ENCODE assay signal across 11 cellular contexts in the genomic region with DNA sequence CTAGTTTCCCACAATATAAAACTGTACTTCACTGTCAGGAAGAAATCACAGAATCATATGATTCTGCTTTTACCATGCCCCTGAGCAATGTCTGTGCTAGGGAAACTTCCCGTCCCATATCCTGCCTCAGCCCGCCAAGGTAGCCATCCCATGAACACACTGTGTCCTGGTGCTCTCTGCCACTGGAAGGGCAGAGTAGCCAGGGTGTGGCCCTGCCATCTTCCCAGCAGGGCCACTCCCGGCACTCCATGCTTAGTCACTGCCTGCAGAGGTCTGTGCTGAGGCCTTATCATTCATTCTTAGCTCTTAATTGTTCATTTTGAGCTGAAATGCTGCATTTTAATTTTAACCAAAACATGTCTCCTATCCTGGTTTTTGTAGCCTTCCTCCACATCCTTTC. TPM values are rescaled to one million over a fixed set of nuclear protein-coding genes. Genes with fewer than 3 reads are reported as not detected.
DNase-seq lines count a peak whose midpoint lies in the region; ATAC-seq and TF ChIP-seq lines count a peak whose summit lies in the region.
"Had no signal": no experiment of that assay in that cellular context is flagged by ENCODE, and none has a peak within 500 bp of the region (broad histone marks: within the 10 kb centered on the region; RNA-seq: fewer than 3 reads in every experiment).

No MANE protein-coding gene starts in this region.

- POLR2A ChIA-PET in A673 (lab: Charles Lee; ENCODE audit: low non-redundant PET), result interaction anchor here (0.6 kb wide), 1 partner anchor 270 kb away, joined by 3 read pairs; no protein-coding TSS in a partner anchor

- no peak for ATAC-seq in GM21367 (IDR thresholded peaks at IDR 0.05; ENCODE audit: unreplicated experiment)

- intact Hi-C loops in A673 (cut with micrococcal nuclease; ENCODE audit: unreplicated experiment), result no loop called here
- intact Hi-C loops in ascending aorta (cut with DNase I), result no loop called here

- H3K27me3 ChIP-seq in A673 (replicated peaks; ENCODE audit: insufficient read depth, low read depth, low read length, poor library complexity) (no peaks in the 10 kb centered on the region), ascending aorta (no peaks in the 10 kb centered on the region)
- H3K27me3 ChIP-seq: SJCRH30 had no signal

- H3K9me3 ChIP-seq in A673 (ENCODE audit: low read depth, low read length, poor library complexity, severe bottlenecking), result no peaks in the 10 kb centered on the region
- H3K9me3 ChIP-seq in ascending aorta, result no peaks in the 10 kb centered on the region
- H3K9me3 ChIP-seq: SJCRH30 had no signal

- no peak overlapping the region for H3K4me3 Mint-ChIP-seq in HFFc6

- BruUV-seq in A673 (replicated peaks; lab: Mats Ljungman, UMichigan), result no TSS peak

- H3K27me3 Mint-ChIP-seq in HFFc6 (ENCODE audit: insufficient read depth), result peaks cover 13% of the 10 kb centered on the region

- H3K4me1 Mint-ChIP-seq in HFFc6 (ENCODE audit: low read depth), result peaks cover 41% of the 10 kb centered on the region

- H3K4me1 ChIP-seq in A673 (ENCODE audit: insufficient read depth, low read length, poor library complexity, severe bottlenecking), result peaks cover 10% of the 10 kb centered on the region
- no peaks in the 10 kb centered on the region for H3K4me1 ChIP-seq in ascending aorta
- H3K4me1 ChIP-seq: SJCRH30 had no signal

- H3K27ac Mint-ChIP-seq in HFFc6, result peak overlapping the region; percentile 88

- no peak for DNase-seq in A673 (ENCODE audit: low spot score)
- DNase-seq in HFFc6, result peak; percentile 31
- DNase-seq in ascending aorta (ENCODE audit: low spot score in 2 of 2), result no peak
- peak; percentile 11 to 37 for DNase-seq in lung microvascular endothelial cell (ENCODE audit: low read depth in 2 of 2)
- no peak for DNase-seq in DMS153 treated with DMSO at 0.1 percent for 48 hours (lab: John Stamatoyannopoulos, UW; ENCODE audit: unreplicated experiment)
- DNase-seq in NCI-H146 (lab: John Stamatoyannopoulos, UW), result no peak
- DNase-seq in ecto neural progenitor cell (ENCODE audit: low spot score), result no peak
- DNase-seq: head of caudate nucleus; SJCRH30; stimulated activated naive CD4-positive, alpha-beta T cell had no signal

- H3K27ac ChIP-seq in A673 (ENCODE audit: low read depth, low read length, poor library complexity, severe bottlenecking) (peak overlapping the region; percentile 56), ascending aorta (peak overlapping the region; percentile 38 to 59)
- H3K27ac ChIP-seq: SJCRH30 had no signal

- peaks cover 93% of the 10 kb centered on the region for H3K36me3 ChIP-seq in A673 (ENCODE audit: insufficient read depth, low read length, poor library complexity, severe bottlenecking)
- peaks cover 77 to 81% of the 10 kb centered on the region in 2 donors for H3K36me3 ChIP-seq in ascending aorta

- no peak for TF ChIP-seq CTCF in A673 (conservative IDR thresholded peaks at IDR 0.05; ENCODE audit: low read depth, low read length)
- no peak for TF ChIP-seq CTCF in HFFc6 (IDR thresholded peaks at IDR 0.05)
- TF ChIP-seq CTCF in ascending aorta (IDR thresholded peaks at IDR 0.05), result no peak

- H3K36me3 Mint-ChIP-seq in HFFc6 (ENCODE audit: low read depth), result peaks cover 88% of the 10 kb centered on the region

- no peak overlapping the region for H3K4me3 ChIP-seq in A673 (ENCODE audit: low read depth, low read length, poor library complexity, severe bottlenecking)
- H3K4me3 ChIP-seq in ascending aorta, result no peak overlapping the region
- H3K4me3 ChIP-seq: SJCRH30 had no signal

- CTCF ChIA-PET in A673 (lab: Charles Lee), result no interaction called here

- H3K9me3 Mint-ChIP-seq in HFFc6, result no peaks in the 10 kb centered on the region; the same call in 1 of the 2 replicates

RNA-seq across cellular contexts. Expression of gene AP3M1, which starts 31.8 kb away (rescaled TPM):
- total RNA-seq in A673 (2021) (63.7 and 68.3 TPM in 2 replicates), ascending aorta (11.9 TPM), lung microvascular endothelial cell (22.8 and 23.1 TPM in 2 replicates)
- total RNA-seq in HFFc6 (2021; fragmentation: NEBNext Ultra II Directional; extraction: Animal tissue kit (Norgen Biotek cat#: 25700)), result 10 to 100 TPM; 41.4 to 51.5 (median 47.0) TPM

RNA-seq across cellular contexts. Expression of gene ADK, which starts 32.2 kb away (rescaled TPM):
- total RNA-seq in A673 (2021), result 46.5 and 49.0 TPM in 2 replicates
- total RNA-seq in HFFc6 (2021; fragmentation: NEBNext Ultra II Directional; extraction: Animal tissue kit (Norgen Biotek cat#: 25700)), result 10 to 100 TPM; 74.1 to 97.6 (median 86.0) TPM
- 2.4 TPM for total RNA-seq in ascending aorta
- 6.2 and 14.2 TPM in 2 replicates for total RNA-seq in lung microvascular endothelial cell

Comparison
In these comparisons a context has a peak if more than half of its experiments do, and no peak if none do; other contexts are left out.
1. DNase-seq: peak in HFFc6 (single experiment) and lung microvascular endothelial cell (2 of 2); none in A673 (single experiment), ascending aorta (0 of 2), DMS153 treated with DMSO at 0.1 percent for 48 hours (single experiment), NCI-H146 (single experiment) and ecto neural progenitor cell (single experiment).